In the genomic region with DNA sequence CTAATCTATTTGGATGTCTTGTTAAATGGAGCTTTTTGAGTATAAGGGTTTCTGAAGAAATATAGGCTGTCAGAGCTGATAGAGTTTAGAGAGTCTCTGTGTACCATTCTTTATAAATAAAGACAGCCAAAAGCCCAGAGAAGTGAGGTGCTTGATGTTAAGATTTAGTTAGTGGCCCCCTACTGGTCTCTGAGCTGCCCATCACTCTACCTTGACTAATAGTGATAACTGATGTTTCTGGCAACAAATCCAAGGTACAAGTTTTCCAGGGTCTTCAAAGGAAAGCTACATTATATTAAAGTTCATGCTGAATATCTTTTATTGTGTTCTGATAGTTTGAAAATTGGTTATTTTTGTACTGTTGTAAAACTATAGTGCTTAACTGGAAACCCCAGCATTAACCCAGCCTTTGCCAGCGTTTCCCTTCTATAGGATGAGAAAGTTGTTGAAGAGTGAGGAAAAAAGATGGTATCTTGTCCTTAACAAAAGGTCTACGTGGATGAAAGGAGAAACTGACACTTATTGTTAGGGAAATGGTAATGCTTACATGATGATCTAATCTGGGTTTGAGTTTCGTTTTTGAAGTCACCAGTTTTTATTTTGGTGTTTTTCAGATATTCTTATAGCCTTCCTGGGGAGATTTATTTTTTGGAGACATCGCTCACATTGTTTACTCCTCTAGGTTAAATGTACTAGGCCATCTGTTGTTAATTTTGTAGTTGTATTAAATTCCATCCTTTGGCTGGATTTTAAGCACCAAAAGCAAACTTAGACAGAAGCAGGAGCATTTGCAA, we compare ENCODE assay signal across 1 cellular context.
TF ChIP-seq lines count a peak whose summit lies in the region.

No MANE protein-coding gene starts in this region.

TF ChIP-seq in GM12878, 131 proteins besides CTCF, POLR2A, EP300 and RAD21 (continued from another document):
- TF ChIP-seq, protein P1, sequence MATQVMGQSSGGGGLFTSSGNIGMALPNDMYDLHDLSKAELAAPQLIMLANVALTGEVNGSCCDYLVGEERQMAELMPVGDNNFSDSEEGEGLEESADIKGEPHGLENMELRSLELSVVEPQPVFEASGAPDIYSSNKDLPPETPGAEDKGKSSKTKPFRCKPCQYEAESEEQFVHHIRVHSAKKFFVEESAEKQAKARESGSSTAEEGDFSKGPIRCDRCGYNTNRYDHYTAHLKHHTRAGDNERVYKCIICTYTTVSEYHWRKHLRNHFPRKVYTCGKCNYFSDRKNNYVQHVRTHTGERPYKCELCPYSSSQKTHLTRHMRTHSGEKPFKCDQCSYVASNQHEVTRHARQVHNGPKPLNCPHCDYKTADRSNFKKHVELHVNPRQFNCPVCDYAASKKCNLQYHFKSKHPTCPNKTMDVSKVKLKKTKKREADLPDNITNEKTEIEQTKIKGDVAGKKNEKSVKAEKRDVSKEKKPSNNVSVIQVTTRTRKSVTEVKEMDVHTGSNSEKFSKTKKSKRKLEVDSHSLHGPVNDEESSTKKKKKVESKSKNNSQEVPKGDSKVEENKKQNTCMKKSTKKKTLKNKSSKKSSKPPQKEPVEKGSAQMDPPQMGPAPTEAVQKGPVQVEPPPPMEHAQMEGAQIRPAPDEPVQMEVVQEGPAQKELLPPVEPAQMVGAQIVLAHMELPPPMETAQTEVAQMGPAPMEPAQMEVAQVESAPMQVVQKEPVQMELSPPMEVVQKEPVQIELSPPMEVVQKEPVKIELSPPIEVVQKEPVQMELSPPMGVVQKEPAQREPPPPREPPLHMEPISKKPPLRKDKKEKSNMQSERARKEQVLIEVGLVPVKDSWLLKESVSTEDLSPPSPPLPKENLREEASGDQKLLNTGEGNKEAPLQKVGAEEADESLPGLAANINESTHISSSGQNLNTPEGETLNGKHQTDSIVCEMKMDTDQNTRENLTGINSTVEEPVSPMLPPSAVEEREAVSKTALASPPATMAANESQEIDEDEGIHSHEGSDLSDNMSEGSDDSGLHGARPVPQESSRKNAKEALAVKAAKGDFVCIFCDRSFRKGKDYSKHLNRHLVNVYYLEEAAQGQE (IDR thresholded peaks at IDR 0.05; ENCODE audit: low read depth, low read length): no peak
- TF ChIP-seq JUNB (IDR thresholded peaks at IDR 0.05): peak; percentile 50
- peak; percentile 27; the same call in 1 of the 2 replicates for TF ChIP-seq SMC3 (IDR thresholded peaks at IDR 0.05; ENCODE audit: borderline replicate concordance, low read length)
- TF ChIP-seq, protein P2, sequence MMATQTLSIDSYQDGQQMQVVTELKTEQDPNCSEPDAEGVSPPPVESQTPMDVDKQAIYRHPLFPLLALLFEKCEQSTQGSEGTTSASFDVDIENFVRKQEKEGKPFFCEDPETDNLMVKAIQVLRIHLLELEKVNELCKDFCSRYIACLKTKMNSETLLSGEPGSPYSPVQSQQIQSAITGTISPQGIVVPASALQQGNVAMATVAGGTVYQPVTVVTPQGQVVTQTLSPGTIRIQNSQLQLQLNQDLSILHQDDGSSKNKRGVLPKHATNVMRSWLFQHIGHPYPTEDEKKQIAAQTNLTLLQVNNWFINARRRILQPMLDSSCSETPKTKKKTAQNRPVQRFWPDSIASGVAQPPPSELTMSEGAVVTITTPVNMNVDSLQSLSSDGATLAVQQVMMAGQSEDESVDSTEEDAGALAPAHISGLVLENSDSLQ (IDR thresholded peaks at IDR 0.05): peak; percentile 65; the same call in 1 of the 2 replicates
- no peak for TF ChIP-seq SRF (IDR thresholded peaks at IDR 0.05; ENCODE audit: low read depth in 2 of 2, low read length in 2 of 2)
- TF ChIP-seq ETV6 (conservative IDR thresholded peaks at IDR 0.05 in 1 of 2, IDR thresholded peaks at IDR 0.05 in 1 of 2; ENCODE audit: borderline replicate concordance in 1 of 2, low read depth in 1 of 2): no peak
- TF ChIP-seq, protein P3, sequence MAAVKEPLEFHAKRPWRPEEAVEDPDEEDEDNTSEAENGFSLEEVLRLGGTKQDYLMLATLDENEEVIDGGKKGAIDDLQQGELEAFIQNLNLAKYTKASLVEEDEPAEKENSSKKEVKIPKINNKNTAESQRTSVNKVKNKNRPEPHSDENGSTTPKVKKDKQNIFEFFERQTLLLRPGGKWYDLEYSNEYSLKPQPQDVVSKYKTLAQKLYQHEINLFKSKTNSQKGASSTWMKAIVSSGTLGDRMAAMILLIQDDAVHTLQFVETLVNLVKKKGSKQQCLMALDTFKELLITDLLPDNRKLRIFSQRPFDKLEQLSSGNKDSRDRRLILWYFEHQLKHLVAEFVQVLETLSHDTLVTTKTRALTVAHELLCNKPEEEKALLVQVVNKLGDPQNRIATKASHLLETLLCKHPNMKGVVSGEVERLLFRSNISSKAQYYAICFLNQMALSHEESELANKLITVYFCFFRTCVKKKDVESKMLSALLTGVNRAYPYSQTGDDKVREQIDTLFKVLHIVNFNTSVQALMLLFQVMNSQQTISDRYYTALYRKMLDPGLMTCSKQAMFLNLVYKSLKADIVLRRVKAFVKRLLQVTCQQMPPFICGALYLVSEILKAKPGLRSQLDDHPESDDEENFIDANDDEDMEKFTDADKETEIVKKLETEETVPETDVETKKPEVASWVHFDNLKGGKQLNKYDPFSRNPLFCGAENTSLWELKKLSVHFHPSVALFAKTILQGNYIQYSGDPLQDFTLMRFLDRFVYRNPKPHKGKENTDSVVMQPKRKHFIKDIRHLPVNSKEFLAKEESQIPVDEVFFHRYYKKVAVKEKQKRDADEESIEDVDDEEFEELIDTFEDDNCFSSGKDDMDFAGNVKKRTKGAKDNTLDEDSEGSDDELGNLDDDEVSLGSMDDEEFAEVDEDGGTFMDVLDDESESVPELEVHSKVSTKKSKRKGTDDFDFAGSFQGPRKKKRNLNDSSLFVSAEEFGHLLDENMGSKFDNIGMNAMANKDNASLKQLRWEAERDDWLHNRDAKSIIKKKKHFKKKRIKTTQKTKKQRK (IDR thresholded peaks at IDR 0.05; ENCODE audit: low read depth, low read length): no peak
- no peak for TF ChIP-seq MEF2B (IDR thresholded peaks at IDR 0.05; ENCODE audit: partially characterized antibody, poor library complexity, severe bottlenecking)
- TF ChIP-seq CREB1 (IDR thresholded peaks at IDR 0.05; ENCODE audit: low read depth): 0 out of 2 replicates have a peak, but pooled peaks have one; percentile 3
- no peak for TF ChIP-seq BRCA1 (IDR thresholded peaks at IDR 0.05; ENCODE audit: low read depth, low read length)
- TF ChIP-seq STAT3 (IDR thresholded peaks at IDR 0.05; ENCODE audit: low read depth, low read length): no peak
- TF ChIP-seq YBX1 (IDR thresholded peaks at IDR 0.05): no peak
- TF ChIP-seq, protein P4, sequence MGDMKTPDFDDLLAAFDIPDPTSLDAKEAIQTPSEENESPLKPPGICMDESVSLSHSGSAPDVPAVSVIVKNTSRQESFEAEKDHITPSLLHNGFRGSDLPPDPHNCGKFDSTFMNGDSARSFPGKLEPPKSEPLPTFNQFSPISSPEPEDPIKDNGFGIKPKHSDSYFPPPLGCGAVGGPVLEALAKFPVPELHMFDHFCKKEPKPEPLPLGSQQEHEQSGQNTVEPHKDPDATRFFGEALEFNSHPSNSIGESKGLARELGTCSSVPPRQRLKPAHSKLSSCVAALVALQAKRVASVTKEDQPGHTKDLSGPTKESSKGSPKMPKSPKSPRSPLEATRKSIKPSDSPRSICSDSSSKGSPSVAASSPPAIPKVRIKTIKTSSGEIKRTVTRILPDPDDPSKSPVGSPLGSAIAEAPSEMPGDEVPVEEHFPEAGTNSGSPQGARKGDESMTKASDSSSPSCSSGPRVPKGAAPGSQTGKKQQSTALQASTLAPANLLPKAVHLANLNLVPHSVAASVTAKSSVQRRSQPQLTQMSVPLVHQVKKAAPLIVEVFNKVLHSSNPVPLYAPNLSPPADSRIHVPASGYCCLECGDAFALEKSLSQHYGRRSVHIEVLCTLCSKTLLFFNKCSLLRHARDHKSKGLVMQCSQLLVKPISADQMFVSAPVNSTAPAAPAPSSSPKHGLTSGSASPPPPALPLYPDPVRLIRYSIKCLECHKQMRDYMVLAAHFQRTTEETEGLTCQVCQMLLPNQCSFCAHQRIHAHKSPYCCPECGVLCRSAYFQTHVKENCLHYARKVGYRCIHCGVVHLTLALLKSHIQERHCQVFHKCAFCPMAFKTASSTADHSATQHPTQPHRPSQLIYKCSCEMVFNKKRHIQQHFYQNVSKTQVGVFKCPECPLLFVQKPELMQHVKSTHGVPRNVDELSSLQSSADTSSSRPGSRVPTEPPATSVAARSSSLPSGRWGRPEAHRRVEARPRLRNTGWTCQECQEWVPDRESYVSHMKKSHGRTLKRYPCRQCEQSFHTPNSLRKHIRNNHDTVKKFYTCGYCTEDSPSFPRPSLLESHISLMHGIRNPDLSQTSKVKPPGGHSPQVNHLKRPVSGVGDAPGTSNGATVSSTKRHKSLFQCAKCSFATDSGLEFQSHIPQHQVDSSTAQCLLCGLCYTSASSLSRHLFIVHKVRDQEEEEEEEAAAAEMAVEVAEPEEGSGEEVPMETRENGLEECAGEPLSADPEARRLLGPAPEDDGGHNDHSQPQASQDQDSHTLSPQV (IDR thresholded peaks at IDR 0.05): no peak
- TF ChIP-seq WRNIP1 (IDR thresholded peaks at IDR 0.05; ENCODE audit: borderline replicate concordance, low read depth, low read length): no peak
- TF ChIP-seq, protein P5, sequence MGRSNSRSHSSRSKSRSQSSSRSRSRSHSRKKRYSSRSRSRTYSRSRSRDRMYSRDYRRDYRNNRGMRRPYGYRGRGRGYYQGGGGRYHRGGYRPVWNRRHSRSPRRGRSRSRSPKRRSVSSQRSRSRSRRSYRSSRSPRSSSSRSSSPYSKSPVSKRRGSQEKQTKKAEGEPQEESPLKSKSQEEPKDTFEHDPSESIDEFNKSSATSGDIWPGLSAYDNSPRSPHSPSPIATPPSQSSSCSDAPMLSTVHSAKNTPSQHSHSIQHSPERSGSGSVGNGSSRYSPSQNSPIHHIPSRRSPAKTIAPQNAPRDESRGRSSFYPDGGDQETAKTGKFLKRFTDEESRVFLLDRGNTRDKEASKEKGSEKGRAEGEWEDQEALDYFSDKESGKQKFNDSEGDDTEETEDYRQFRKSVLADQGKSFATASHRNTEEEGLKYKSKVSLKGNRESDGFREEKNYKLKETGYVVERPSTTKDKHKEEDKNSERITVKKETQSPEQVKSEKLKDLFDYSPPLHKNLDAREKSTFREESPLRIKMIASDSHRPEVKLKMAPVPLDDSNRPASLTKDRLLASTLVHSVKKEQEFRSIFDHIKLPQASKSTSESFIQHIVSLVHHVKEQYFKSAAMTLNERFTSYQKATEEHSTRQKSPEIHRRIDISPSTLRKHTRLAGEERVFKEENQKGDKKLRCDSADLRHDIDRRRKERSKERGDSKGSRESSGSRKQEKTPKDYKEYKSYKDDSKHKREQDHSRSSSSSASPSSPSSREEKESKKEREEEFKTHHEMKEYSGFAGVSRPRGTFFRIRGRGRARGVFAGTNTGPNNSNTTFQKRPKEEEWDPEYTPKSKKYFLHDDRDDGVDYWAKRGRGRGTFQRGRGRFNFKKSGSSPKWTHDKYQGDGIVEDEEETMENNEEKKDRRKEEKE (IDR thresholded peaks at IDR 0.05): no peak
- TF ChIP-seq NFIC (IDR thresholded peaks at IDR 0.05; ENCODE audit: low read depth, low read length): peak; percentile 42
- TF ChIP-seq, protein P6, sequence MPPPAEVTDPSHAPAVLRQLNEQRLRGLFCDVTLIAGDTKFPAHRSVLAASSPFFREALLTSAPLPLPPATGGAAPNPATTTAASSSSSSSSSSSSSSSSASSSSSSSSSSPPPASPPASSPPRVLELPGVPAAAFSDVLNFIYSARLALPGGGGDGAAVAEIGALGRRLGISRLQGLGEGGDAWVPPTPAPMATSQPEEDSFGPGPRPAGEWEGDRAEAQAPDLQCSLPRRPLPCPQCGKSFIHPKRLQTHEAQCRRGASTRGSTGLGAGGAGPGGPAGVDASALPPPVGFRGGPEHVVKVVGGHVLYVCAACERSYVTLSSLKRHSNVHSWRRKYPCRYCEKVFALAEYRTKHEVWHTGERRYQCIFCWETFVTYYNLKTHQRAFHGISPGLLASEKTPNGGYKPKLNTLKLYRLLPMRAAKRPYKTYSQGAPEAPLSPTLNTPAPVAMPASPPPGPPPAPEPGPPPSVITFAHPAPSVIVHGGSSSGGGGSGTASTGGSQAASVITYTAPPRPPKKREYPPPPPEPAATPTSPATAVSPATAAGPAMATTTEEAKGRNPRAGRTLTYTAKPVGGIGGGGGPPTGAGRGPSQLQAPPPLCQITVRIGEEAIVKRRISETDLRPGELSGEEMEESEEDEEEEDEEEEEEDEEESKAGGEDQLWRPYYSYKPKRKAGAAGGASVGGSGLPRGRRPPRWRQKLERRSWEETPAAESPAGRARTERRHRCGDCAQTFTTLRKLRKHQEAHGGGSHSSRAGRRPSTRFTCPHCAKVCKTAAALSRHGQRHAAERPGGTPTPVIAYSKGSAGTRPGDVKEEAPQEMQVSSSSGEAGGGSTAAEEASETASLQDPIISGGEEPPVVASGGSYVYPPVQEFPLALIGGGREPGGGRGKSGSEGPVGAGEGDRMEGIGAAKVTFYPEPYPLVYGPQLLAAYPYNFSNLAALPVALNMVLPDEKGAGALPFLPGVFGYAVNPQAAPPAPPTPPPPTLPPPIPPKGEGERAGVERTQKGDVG (CRISPR knock-in tag; IDR thresholded peaks at IDR 0.05): no peak
- no peak for TF ChIP-seq RELA (IDR thresholded peaks at IDR 0.05; ENCODE audit: borderline replicate concordance, partially characterized antibody)
- TF ChIP-seq, protein P7, sequence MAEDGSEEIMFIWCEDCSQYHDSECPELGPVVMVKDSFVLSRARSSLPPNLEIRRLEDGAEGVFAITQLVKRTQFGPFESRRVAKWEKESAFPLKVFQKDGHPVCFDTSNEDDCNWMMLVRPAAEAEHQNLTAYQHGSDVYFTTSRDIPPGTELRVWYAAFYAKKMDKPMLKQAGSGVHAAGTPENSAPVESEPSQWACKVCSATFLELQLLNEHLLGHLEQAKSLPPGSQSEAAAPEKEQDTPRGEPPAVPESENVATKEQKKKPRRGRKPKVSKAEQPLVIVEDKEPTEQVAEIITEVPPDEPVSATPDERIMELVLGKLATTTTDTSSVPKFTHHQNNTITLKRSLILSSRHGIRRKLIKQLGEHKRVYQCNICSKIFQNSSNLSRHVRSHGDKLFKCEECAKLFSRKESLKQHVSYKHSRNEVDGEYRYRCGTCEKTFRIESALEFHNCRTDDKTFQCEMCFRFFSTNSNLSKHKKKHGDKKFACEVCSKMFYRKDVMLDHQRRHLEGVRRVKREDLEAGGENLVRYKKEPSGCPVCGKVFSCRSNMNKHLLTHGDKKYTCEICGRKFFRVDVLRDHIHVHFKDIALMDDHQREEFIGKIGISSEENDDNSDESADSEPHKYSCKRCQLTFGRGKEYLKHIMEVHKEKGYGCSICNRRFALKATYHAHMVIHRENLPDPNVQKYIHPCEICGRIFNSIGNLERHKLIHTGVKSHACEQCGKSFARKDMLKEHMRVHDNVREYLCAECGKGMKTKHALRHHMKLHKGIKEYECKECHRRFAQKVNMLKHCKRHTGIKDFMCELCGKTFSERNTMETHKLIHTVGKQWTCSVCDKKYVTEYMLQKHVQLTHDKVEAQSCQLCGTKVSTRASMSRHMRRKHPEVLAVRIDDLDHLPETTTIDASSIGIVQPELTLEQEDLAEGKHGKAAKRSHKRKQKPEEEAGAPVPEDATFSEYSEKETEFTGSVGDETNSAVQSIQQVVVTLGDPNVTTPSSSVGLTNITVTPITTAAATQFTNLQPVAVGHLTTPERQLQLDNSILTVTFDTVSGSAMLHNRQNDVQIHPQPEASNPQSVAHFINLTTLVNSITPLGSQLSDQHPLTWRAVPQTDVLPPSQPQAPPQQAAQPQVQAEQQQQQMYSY (CRISPR knock-in tag; IDR thresholded peaks at IDR 0.05): no peak
